9 cellular contexts compared by ENCODE assay signal in the genomic region with DNA sequence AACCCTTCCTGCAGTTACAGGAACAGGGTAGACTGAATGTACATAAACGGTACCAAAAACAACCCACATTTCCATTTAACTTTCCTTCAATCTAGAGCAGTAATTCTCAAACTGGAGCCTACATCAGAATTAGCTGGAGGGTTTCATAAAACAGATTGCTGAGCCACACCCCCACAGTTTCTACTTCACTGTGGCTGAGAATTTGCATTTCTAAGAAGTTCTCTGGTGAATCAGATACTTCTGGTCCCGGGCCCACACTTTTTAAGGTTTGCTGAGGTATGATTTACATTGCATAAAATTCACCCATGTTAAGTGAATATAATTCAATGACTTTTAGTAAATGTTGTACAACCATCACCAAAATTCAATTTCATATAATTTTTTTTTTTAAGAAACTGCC.
DNase-seq lines count a peak whose midpoint lies in the region; ATAC-seq lines count a peak whose summit lies in the region.
"Had no signal": no experiment of that assay in that cellular context is flagged by ENCODE, and none has a peak within 500 bp of the region (broad histone marks: within the 10 kb centered on the region; RNA-seq: fewer than 3 reads in every experiment).

No MANE protein-coding gene starts in this region.

- H3K27ac Mint-ChIP-seq in activated naive CD8-positive, alpha-beta T cell treated with anti-CD3 and anti-CD28 coated beads, Interleukin-2, amount 50 U/mL, for 24 hours = peak overlapping the region; percentile 61

- in situ Hi-C loops in G401 (cut with HindIII; ENCODE audit: low sequenced_read_pairs) = no loop called here

- DNase-seq in activated CD4-positive, alpha-beta T cell treated with anti-CD3 and anti-CD28 coated beads, Interleukin-2, amount 50 U/mL, for 48 hours = peak; percentile 46 to 64
- no peak for DNase-seq in activated CD4-positive, alpha-beta T cell treated with anti-CD3 and anti-CD28 coated beads, Interleukin-2, amount 50 U/mL, for 4 hours
- peak; percentile 28 for DNase-seq in activated naive CD8-positive, alpha-beta T cell treated with anti-CD3 and anti-CD28 coated beads, Interleukin-2, amount 50 U/mL, for 24 hours
- peak; percentile 11 for DNase-seq in stimulated activated CD8-positive, alpha-beta memory T cell treated with anti-CD3 and anti-CD28 coated beads, Interleukin-7, amount 100 ng/mL, for 24 hours (ENCODE audit: low read depth)
- DNase-seq in G401 (ENCODE audit: low spot score) (no peak), OCI-M2 (lab: John Stamatoyannopoulos, UW; ENCODE audit: unreplicated experiment) (no peak)
- DNase-seq: body of pancreas had no signal

- no peak overlapping the region for H3K4me3 Mint-ChIP-seq in activated naive CD8-positive, alpha-beta T cell treated with anti-CD3 and anti-CD28 coated beads, Interleukin-2, amount 50 U/mL, for 24 hours

- H3K27me3 Mint-ChIP-seq in activated naive CD8-positive, alpha-beta T cell treated with anti-CD3 and anti-CD28 coated beads, Interleukin-2, amount 50 U/mL, for 24 hours = no peaks in the 10 kb centered on the region

- ATAC-seq in HG02943 (IDR thresholded peaks at IDR 0.05; ENCODE audit: low read depth, unreplicated experiment) = peak; percentile 81
- ATAC-seq in activated naive CD8-positive, alpha-beta T cell treated with anti-CD3 and anti-CD28 coated beads, Interleukin-2, amount 50 U/mL, for 24 hours = peak; percentile 84
- no peak for ATAC-seq in GM18519 (IDR thresholded peaks at IDR 0.05; ENCODE audit: low FRiP score, unreplicated experiment)
- ATAC-seq: body of pancreas had no signal

- no peaks in the 10 kb centered on the region for H3K9me3 Mint-ChIP-seq in activated naive CD8-positive, alpha-beta T cell treated with anti-CD3 and anti-CD28 coated beads, Interleukin-2, amount 50 U/mL, for 24 hours

- peaks cover 35% of the 10 kb centered on the region for H3K4me1 Mint-ChIP-seq in activated naive CD8-positive, alpha-beta T cell treated with anti-CD3 and anti-CD28 coated beads, Interleukin-2, amount 50 U/mL, for 24 hours

- H3K36me3 Mint-ChIP-seq in activated naive CD8-positive, alpha-beta T cell treated with anti-CD3 and anti-CD28 coated beads, Interleukin-2, amount 50 U/mL, for 24 hours (ENCODE audit: low read depth) = peaks cover 16% of the 10 kb centered on the region

Comparison
In these comparisons a context has a peak if more than half of its experiments do, and no peak if none do; other contexts are left out.
1. DNase-seq: peak in activated CD4-positive, alpha-beta T cell treated with anti-CD3 and anti-CD28 coated beads, Interleukin-2, amount 50 U/mL, for 48 hours (2 of 2), activated naive CD8-positive, alpha-beta T cell treated with anti-CD3 and anti-CD28 coated beads, Interleukin-2, amount 50 U/mL, for 24 hours (single experiment) and stimulated activated CD8-positive, alpha-beta memory T cell treated with anti-CD3 and anti-CD28 coated beads, Interleukin-7, amount 100 ng/mL, for 24 hours (single experiment); none in activated CD4-positive, alpha-beta T cell treated with anti-CD3 and anti-CD28 coated beads, Interleukin-2, amount 50 U/mL, for 4 hours (0 of 2), G401 (single experiment) and OCI-M2 (single experiment).